7 cellular contexts compared by ENCODE assay signal in the genomic region with DNA sequence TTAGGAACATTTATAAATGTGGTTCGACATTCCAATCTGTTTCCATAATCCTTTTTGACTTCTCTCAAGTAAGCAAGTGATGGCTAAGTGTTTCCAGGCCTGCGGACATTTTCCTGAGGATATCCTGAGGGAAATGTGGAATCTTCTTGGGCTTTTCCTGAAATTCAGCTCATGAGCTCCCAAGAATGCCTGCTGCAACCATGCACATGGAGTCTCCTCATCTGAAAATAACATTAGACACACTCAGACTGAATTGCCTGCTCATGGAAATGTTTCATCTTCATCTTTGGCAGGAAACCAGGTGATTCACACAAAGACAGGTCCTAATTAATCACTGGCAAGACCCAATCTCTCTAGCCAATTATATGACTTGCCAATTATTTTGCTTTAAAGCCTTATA.
DNase-seq lines count a peak whose midpoint lies in the region; FAIRE-seq and TF ChIP-seq lines count a peak whose summit lies in the region.
"Not testable (repeated sequence)": the region's sequence is repeated elsewhere in the genome, so short reads cannot be mapped to it uniquely, and the experiment has no call there.

No MANE protein-coding gene starts in this region.

- H4K20me1 ChIP-seq in SK-N-SH (ENCODE audit: insufficient read depth): not testable (repeated sequence)

- H3K9ac ChIP-seq in SK-N-SH; skeletal muscle tissue (ENCODE audit: low read depth in 1 of 3, low read length in 3 of 3): not testable (repeated sequence)

- not testable (repeated sequence) for H3K9me3 Mint-ChIP-seq in chondrocyte (ENCODE audit: low read depth)

- not testable (repeated sequence) for H3K9me2 ChIP-seq in SK-N-SH

- not testable (repeated sequence) for H3K27me3 ChIP-seq in SK-N-SH (ENCODE audit: insufficient read depth); skeletal muscle tissue (ENCODE audit: control insufficient read depth in 3 of 3, insufficient read depth in 3 of 3, low read length in 3 of 3)

- not testable (repeated sequence) for TF ChIP-seq RAD21 in SK-N-SH (IDR thresholded peaks at IDR 0.05; ENCODE audit: low read length)

- not testable (repeated sequence) for H3K27ac ChIP-seq in SK-N-SH (ENCODE audit: low read depth in 2 of 2, low read length in 1 of 2)
- H3K27ac ChIP-seq in skeletal muscle tissue (ENCODE audit: low read depth, low read length): peak overlapping the region; percentile 30

- H2AFZ ChIP-seq in SK-N-SH (ENCODE audit: low read depth): not testable (repeated sequence)

- CTCF ChIA-PET in SK-N-SH (lab: Yijun Ruan, JAX): not testable (repeated sequence)

- not testable (repeated sequence) for H3K4me3 Mint-ChIP-seq in chondrocyte (ENCODE audit: unreplicated experiment)

- not testable (repeated sequence) for TF ChIP-seq CTCF in D721Med (IDR thresholded peaks at IDR 0.05; ENCODE audit: insufficient read depth, missing control alignments); SK-N-SH (IDR thresholded peaks at IDR 0.05); chondrocyte (IDR thresholded peaks at IDR 0.05)

- WGBS in SK-N-SH (ENCODE audit: low lambda C conversion rate): 17% methylated on average over 2 of the region's 2 CpGs

- TF ChIP-seq EP300 in SK-N-SH (IDR thresholded peaks at IDR 0.05; ENCODE audit: borderline replicate concordance in 1 of 2, low read depth in 1 of 2, low read length in 1 of 2): not testable (repeated sequence)

- not testable (repeated sequence) for H3K4me3 ChIP-seq in SK-N-SH (ENCODE audit: low read depth in 2 of 2, low read length in 1 of 2); skeletal muscle tissue (ENCODE audit: low read length in 3 of 3)

- peaks cover 18% of the 10 kb centered on the region for H3K4me1 Mint-ChIP-seq in chondrocyte (ENCODE audit: low read depth)

- not testable (repeated sequence) for H3K27me3 Mint-ChIP-seq in chondrocyte (ENCODE audit: low read depth)

- not testable (repeated sequence) for H3K4me1 ChIP-seq in SK-N-SH (ENCODE audit: control insufficient read depth in 1 of 2, insufficient read depth in 2 of 2, low read depth in 1 of 2, low read length in 1 of 2); skeletal muscle tissue (ENCODE audit: control insufficient read depth in 3 of 3, insufficient read depth in 3 of 3, low read length in 3 of 3)

- not testable (repeated sequence) for H3K36me3 ChIP-seq in SK-N-SH (replicated peaks in 1 of 2; ENCODE audit: control insufficient read depth in 1 of 2, insufficient read depth in 2 of 2, low read length in 1 of 2); skeletal muscle tissue (ENCODE audit: control insufficient read depth in 3 of 3, insufficient read depth in 3 of 3, low read length in 3 of 3)

- not testable (repeated sequence) for H3K9me3 ChIP-seq in SK-N-SH; skeletal muscle tissue (ENCODE audit: control insufficient read depth in 3 of 3, low read length in 3 of 3)

- H3K79me2 ChIP-seq in SK-N-SH (ENCODE audit: insufficient read depth): not testable (repeated sequence)

- H3K27ac Mint-ChIP-seq in chondrocyte (ENCODE audit: unreplicated experiment): peak overlapping the region; percentile 23

- not testable (repeated sequence) for H3F3A ChIP-seq in SK-N-SH (replicated peaks; ENCODE audit: insufficient read depth)

- FAIRE-seq in D721Med (lab: Jason Lieb, UNC): peak; percentile 6

- POLR2A ChIA-PET in SK-N-SH (lab: Yijun Ruan, JAX): not testable (repeated sequence)

- not testable (repeated sequence) for H3K4me2 ChIP-seq in SK-N-SH

- not testable (repeated sequence) for H3K36me3 Mint-ChIP-seq in chondrocyte (ENCODE audit: low read depth)

- not testable (repeated sequence) for DNase-seq in D721Med (ENCODE audit: insufficient read length, low spot score); SK-N-SH; chondrocyte (ENCODE audit: low spot score)
- DNase-seq in M059J (ENCODE audit: low read depth) (peak; percentile 72), fibroblast of peridontal ligament (ENCODE audit: extremely low read depth) (peak; percentile 89), kidney tubule cell (ENCODE audit: low spot score) (peak; percentile 4)

TF ChIP-seq in SK-N-SH, 30 proteins besides CTCF, POLR2A, EP300 and RAD21:
- TF ChIP-seq NFIC (IDR thresholded peaks at IDR 0.05; ENCODE audit: borderline replicate concordance): peak; percentile 13; the same call in 1 of the 2 replicates
